8 cellular contexts compared by ENCODE assay signal in the genomic region with DNA sequence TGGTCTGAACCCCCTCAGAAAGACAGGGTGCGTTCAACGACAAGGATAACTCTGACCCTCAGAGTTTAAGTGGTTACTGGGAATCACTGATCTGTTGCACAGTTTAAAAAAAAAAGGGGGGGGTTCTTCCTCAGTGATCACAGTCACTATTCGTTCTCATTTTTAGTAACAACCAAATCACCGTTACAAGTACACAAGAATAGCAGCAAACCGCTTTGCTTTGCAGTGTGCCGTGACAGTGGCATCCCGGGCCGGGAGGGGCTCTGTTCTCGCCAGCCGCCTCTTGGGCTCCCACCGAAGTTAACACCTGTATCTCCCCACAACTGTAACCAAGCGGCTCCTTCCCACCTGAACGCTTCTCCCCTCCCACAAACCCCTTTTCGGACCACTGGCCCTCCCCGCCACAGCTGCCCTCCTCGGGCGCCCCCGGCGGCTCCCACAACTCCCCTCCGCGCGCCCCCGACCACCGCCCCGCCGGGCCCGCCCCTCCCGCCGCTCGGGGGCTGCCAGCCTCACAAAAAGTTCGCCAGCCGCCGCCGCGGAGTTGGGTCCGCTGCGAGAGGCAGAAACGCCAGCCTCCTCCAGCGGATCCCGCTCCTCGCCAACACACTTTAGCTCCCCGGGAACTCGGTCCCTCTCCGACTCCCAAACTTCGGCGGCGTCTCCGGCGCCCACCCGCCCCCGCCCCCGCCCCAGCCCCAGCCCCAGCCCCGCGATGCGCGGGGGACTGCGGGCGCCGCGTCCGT. TPM values are rescaled to one million over a fixed set of nuclear protein-coding genes. Genes with fewer than 3 reads are reported as not detected.
DNase-seq lines count a peak whose midpoint lies in the region; ATAC-seq, FAIRE-seq and TF ChIP-seq lines count a peak whose summit lies in the region.

No MANE protein-coding gene starts in this region.

- H3K4me3 Mint-ChIP-seq in nephron, result peak overlapping the region; percentile 91 to 95 (median 93)

- H3K27me3 Mint-ChIP-seq in nephron (ENCODE audit: low read depth), result no peaks in the 10 kb centered on the region

- TF ChIP-seq POLR2A in GM12891 (IDR thresholded peaks at IDR 0.05; ENCODE audit: low read depth, low read length) (peak; percentile 64; the same call in 1 of the 2 replicates), erythroblast (IDR thresholded peaks at IDR 0.05; ENCODE audit: low read length) (no peak)

- peak; percentile 44 for ATAC-seq in GM21825 (IDR thresholded peaks at IDR 0.05; ENCODE audit: unreplicated experiment)
- ATAC-seq in thoracic aorta (ENCODE audit: insufficient number of reproducible peaks, low FRiP score, low read depth), result no peak

- H3K27ac Mint-ChIP-seq in nephron, result peak overlapping the region; percentile 81 to 96 (median 88)

- peak overlapping the region; percentile 44 for H3K4me3 ChIP-seq in LNCaP clone FGC (ENCODE audit: low read depth, low read length)
- peak overlapping the region; percentile 96 for H3K4me3 ChIP-seq in thoracic aorta

- peaks cover 56% of the 10 kb centered on the region for H3K4me1 Mint-ChIP-seq in nephron

- no peaks in the 10 kb centered on the region for H3K36me3 Mint-ChIP-seq in nephron (ENCODE audit: low read depth)

- DNase-seq in GM12891 (ENCODE audit: insufficient read length, low spot score) (peak; percentile 47), LNCaP clone FGC (ENCODE audit: low read depth) (no peak), erythroblast (lab: John Stamatoyannopoulos, UW) (peak; percentile 45 to 66), thoracic aorta (ENCODE audit: low spot score) (no peak), NCI-H1048 (lab: John Stamatoyannopoulos, UW) (no peak)
- peak; percentile 52 for DNase-seq in activated CD8-positive, alpha-beta memory T cell treated with anti-CD3 and anti-CD28 coated beads, Interleukin-2, amount 50 U/mL, for 4 hours

- H3K27ac ChIP-seq in thoracic aorta, result peak overlapping the region; percentile 58 to 60

- no peaks in the 10 kb centered on the region for H3K9me3 Mint-ChIP-seq in nephron

- H3K4me1 ChIP-seq in thoracic aorta (ENCODE audit: control insufficient read depth in 1 of 2, low read depth in 2 of 2), result peaks cover 5 to 59% of the 10 kb centered on the region in 2 donors

- peak; percentile 88 for FAIRE-seq in GM12891 (lab: Jason Lieb, UNC)

- no peak for TF ChIP-seq CTCF in LNCaP clone FGC (IDR thresholded peaks at IDR 0.05; ENCODE audit: control insufficient read depth, extremely low read depth, insufficient read depth)
- no peak for TF ChIP-seq CTCF in nephron (IDR thresholded peaks at IDR 0.05; ENCODE audit: unreplicated experiment in 3 of 3)
- no peak for TF ChIP-seq CTCF in thoracic aorta (IDR thresholded peaks at IDR 0.05)

- H3K36me3 ChIP-seq in thoracic aorta, result no peaks in the 10 kb centered on the region

- no peaks in the 10 kb centered on the region for H3K9me3 ChIP-seq in thoracic aorta

- H3K27me3 ChIP-seq in thoracic aorta (replicated peaks; ENCODE audit: insufficient read depth), result no peaks in the 10 kb centered on the region

TF ChIP-seq in GM12891, 5 proteins besides CTCF, POLR2A, EP300 and RAD21:
- TF ChIP-seq POLR2AphosphoS5 (IDR thresholded peaks at IDR 0.05; ENCODE audit: low read depth, low read length) (peak; percentile 77; the same call in 1 of the 2 replicates), POU2F2 (IDR thresholded peaks at IDR 0.05; ENCODE audit: low read depth, low read length) (peak; percentile 69; the same call in 1 of the 2 replicates), PAX5 (IDR thresholded peaks at IDR 0.05; ENCODE audit: insufficient read depth, low read length, severe bottlenecking) (peak; percentile 53), SPI1 (IDR thresholded peaks at IDR 0.05; ENCODE audit: low read depth, low read length) (no peak), TAF1 (IDR thresholded peaks at IDR 0.05; ENCODE audit: low read depth, low read length) (peak; percentile 41; the same call in 1 of the 2 replicates)

RNA-seq across cellular contexts. Expression of gene SSBP2, which starts 1.2 kb away (rescaled TPM):
- polyA plus RNA-seq in GM12891 (2012; ENCODE audit: low read depth, missing spikeins), result 48.3 TPM
- total RNA-seq in thoracic aorta, result 10 to 100 TPM; 23.7 to 75.0 TPM

Comparison
In these comparisons a context has a peak if more than half of its experiments do, and no peak if none do; other contexts are left out.
1. DNase-seq: peak in GM12891 (single experiment), activated CD8-positive, alpha-beta memory T cell treated with anti-CD3 and anti-CD28 coated beads, Interleukin-2, amount 50 U/mL, for 4 hours (single experiment) and erythroblast (2 of 2); none in LNCaP clone FGC (single experiment), thoracic aorta (single experiment) and NCI-H1048 (single experiment).